In the genomic region with DNA sequence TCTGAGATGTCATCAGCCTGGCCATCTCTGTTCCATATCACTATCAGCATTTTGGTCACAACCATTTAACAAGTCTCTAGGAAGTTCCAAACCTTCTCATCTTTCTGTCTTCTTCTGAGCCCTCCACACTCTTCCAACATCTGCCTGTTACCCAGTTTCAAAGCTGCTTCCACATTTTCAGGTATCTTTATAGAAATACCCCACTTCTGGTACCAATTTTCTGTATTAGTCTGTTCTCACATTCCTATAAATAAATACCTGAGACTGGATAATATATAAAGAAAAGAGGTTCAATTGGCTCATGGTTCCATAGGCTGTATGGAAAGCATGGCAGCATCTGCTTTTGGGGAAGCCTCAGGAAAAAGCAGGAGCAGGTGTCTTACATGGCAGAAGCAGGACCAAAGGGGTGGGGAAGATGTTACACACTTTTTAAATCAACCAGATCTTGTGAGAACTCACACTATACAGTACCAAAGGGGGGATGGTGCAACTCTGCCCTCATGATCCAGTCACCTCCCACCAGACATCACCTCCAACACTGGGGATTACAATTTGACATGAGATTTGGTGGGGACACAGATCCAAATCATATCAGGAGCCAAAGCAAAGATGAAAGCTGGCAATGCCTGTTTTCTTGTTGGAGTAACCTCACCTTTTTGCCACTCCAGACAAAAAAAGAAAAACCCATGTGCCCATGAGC, we compare ENCODE assay signal across 30 cellular contexts. TPM values are rescaled to one million over a fixed set of nuclear protein-coding genes. Genes with fewer than 3 reads are reported as not detected.
"Had no signal": no experiment of that assay in that cellular context is flagged by ENCODE, and none has a peak within 500 bp of the region (broad histone marks: within the 10 kb centered on the region; RNA-seq: fewer than 3 reads in every experiment).

No MANE protein-coding gene starts in this region.

- H3K9ac ChIP-seq: SK-N-SH had no signal

- H3K27ac ChIP-seq: ascending aorta, body of pancreas, breast epithelium, SJSA1 had no signal

- H3K4me3 Mint-ChIP-seq: activated CD4-positive, alpha-beta T cell treated with anti-CD3 and anti-CD28 coated beads for 36 hours; activated CD4-positive, alpha-beta T cell treated with anti-CD3 and anti-CD28 coated beads, Interleukin-2, amount 10 ng/mL, durations not matched to agents 7 days and 5 days; activated CD8-positive, alpha-beta T cell treated with anti-CD3 and anti-CD28 coated beads, Interleukin-2, amount 10 ng/mL, durations not matched to agents 7 days and 5 days; activated naive CD4-positive, alpha-beta T cell treated with anti-CD3 and anti-CD28 coated beads, Interleukin-2, amount 10 ng/mL, durations not matched to agents 7 days and 5 days; activated naive CD8-positive, alpha-beta T cell treated with anti-CD3 and anti-CD28 coated beads for 36 hours; activated T-cell treated with anti-CD3 and anti-CD28 coated beads, Interleukin-2, amount 50 U/mL, for 4 hours; T-helper 1 cell treated with Interleukin-12 subunit alpha and Interleukin-12 subunit beta and Interleukin-4 antibody, amounts not matched to agents 30 μg/mL and 1 μg/mL, for 36 hours; T-helper 2 cell treated with Interferon-gamma antibody and Interleukin-4, amounts not matched to agents 5 μg/mL and 100 μg/mL, for 36 hours; WTC11 had no signal

- H3K27me3 ChIP-seq: ascending aorta, body of pancreas, breast epithelium, SJSA1 had no signal

- DNase-seq: activated CD4-positive, alpha-beta T cell treated with anti-CD3 and anti-CD28 coated beads for 36 hours; activated CD4-positive, alpha-beta T cell treated with anti-CD3 and anti-CD28 coated beads, Interleukin-2, amount 10 ng/mL, durations not matched to agents 7 days and 5 days; activated CD4-positive, alpha-beta T cell treated with anti-CD3 and anti-CD28 coated beads, Interleukin-2, amount 50 U/mL, for 48 hours; activated CD8-positive, alpha-beta T cell treated with anti-CD3 and anti-CD28 coated beads, Interleukin-2, amount 10 ng/mL, durations not matched to agents 7 days and 5 days; activated effector memory CD4-positive, alpha-beta T cell treated with Interleukin-2 at 50 U/mL for 16 hours; activated naive CD4-positive, alpha-beta T cell treated with anti-CD3 and anti-CD28 coated beads, Interleukin-2, amount 10 ng/mL, durations not matched to agents 7 days and 5 days; activated naive CD8-positive, alpha-beta T cell treated with anti-CD3 and anti-CD28 coated beads for 36 hours; activated T-cell treated with anti-CD3 and anti-CD28 coated beads, Interleukin-2, amount 50 U/mL, for 4 hours; amygdala; body of pancreas; Karpas-422; NCI-H1048; NCI-H1105 treated with DMSO at 0.1 percent for 48 hours; NCI-H1436; NCI-H1694; NCI-H1930; NCI-H2081 treated with DMSO at 0.1 percent for 48 hours; NCI-H345; NCI-H524 treated with DMSO at 0.1 percent for 48 hours; SHP77 treated with DMSO at 0.1 percent for 48 hours; SK-N-SH had no signal

- H3K27ac Mint-ChIP-seq: activated CD4-positive, alpha-beta T cell treated with anti-CD3 and anti-CD28 coated beads for 36 hours; activated CD4-positive, alpha-beta T cell treated with anti-CD3 and anti-CD28 coated beads, Interleukin-2, amount 10 ng/mL, durations not matched to agents 7 days and 5 days; activated CD8-positive, alpha-beta T cell treated with anti-CD3 and anti-CD28 coated beads, Interleukin-2, amount 10 ng/mL, durations not matched to agents 7 days and 5 days; activated naive CD4-positive, alpha-beta T cell treated with anti-CD3 and anti-CD28 coated beads, Interleukin-2, amount 10 ng/mL, durations not matched to agents 7 days and 5 days; activated naive CD8-positive, alpha-beta T cell treated with anti-CD3 and anti-CD28 coated beads for 36 hours; T-helper 1 cell treated with Interleukin-12 subunit alpha and Interleukin-12 subunit beta and Interleukin-4 antibody, amounts not matched to agents 30 μg/mL and 1 μg/mL, for 36 hours; T-helper 2 cell treated with Interferon-gamma antibody and Interleukin-4, amounts not matched to agents 5 μg/mL and 100 μg/mL, for 36 hours; WTC11 had no signal

- H3K36me3 ChIP-seq: ascending aorta, breast epithelium, SJSA1 had no signal

- H3K4me1 ChIP-seq: ascending aorta, body of pancreas, breast epithelium had no signal

- H3K4me2 ChIP-seq: SK-N-SH had no signal

- H3K27me3 Mint-ChIP-seq: activated CD4-positive, alpha-beta T cell treated with anti-CD3 and anti-CD28 coated beads for 36 hours; activated CD4-positive, alpha-beta T cell treated with anti-CD3 and anti-CD28 coated beads, Interleukin-2, amount 10 ng/mL, durations not matched to agents 7 days and 5 days; activated naive CD4-positive, alpha-beta T cell treated with anti-CD3 and anti-CD28 coated beads, Interleukin-2, amount 10 ng/mL, durations not matched to agents 7 days and 5 days; activated naive CD8-positive, alpha-beta T cell treated with anti-CD3 and anti-CD28 coated beads for 36 hours had no signal

- ATAC-seq: activated CD4-positive, alpha-beta T cell treated with anti-CD3 and anti-CD28 coated beads for 36 hours; activated CD4-positive, CD25-positive, alpha-beta regulatory T cell treated with anti-CD3 and anti-CD28 coated beads, Interleukin-2, amount 50 U/mL, for 24 hours; activated CD8-positive, alpha-beta T cell treated with anti-CD3 and anti-CD28 coated beads, Interleukin-2, amount 10 ng/mL, durations not matched to agents 7 days and 5 days; activated T-cell treated with anti-CD3 and anti-CD28 coated beads, Interleukin-2, amount 50 U/mL, for 4 hours; body of pancreas; Panc1; WTC11 had no signal

- H3K4me3 ChIP-seq: ascending aorta, body of pancreas, breast epithelium, SJSA1 had no signal

RNA-seq across cellular contexts. Expression of a gene that starts 46.9 kb away (rescaled TPM):
- total RNA-seq: ascending aorta, body of pancreas, cardiac septum had no signal
